1 cellular context compared by ENCODE assay signal in the genomic region with DNA sequence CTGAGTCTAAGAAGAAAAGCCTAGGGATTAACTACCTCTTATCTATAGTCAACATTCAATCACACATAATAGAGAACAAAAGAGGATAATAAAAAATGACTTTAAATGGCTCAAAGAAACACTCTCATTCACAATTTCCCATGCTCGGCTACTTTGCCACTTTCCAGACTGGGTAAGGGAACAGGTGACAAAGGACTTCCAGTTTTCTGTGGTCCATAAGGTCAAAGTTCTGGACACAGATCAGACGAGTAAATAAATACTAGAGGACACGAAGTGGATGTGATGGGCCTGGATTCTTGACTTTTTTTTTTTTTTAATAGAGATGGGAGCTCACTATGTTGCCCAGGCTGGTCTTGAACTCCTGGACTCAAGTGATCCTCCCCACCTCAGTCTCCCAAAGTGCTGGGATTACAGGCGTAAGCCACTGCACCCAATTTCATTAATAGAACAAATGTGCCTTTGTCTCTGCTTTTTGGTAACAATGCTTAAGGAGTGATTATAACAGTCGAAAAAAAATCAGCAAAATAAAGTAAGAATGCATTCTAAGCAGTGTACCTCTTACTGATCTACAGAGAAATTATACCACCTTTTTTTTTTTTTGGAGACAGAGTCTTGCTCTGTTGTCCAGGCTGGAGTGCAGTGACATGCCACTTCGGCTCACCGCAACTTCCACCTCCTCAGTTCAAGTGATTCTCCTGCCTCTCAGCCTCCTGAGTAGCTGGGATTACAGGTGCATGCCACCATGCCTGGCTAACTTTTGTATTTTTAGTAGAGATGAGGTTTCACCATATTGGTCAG.
TF ChIP-seq lines count a peak whose summit lies in the region.

No MANE protein-coding gene starts in this region.

TF ChIP-seq in HepG2, 621 proteins besides CTCF, POLR2A, EP300 and RAD21 (continued from another document and continues in another):
- peak; percentile 76 for TF ChIP-seq ARID5B (CRISPR knock-in tag; IDR thresholded peaks at IDR 0.05)
- TF ChIP-seq MBNL3 (CRISPR knock-in tag; conservative IDR thresholded peaks at IDR 0.05) = no peak
- no peak for TF ChIP-seq ZNF891 (CRISPR knock-in tag; IDR thresholded peaks at IDR 0.05)
- TF ChIP-seq ZNF546 (CRISPR knock-in tag; conservative IDR thresholded peaks at IDR 0.05) = no peak
- TF ChIP-seq CBX2 (IDR thresholded peaks at IDR 0.05; ENCODE audit: low read depth, low read length) = no peak
- no peak for TF ChIP-seq CBX2 (CRISPR knock-in tag; IDR thresholded peaks at IDR 0.05; ENCODE audit: low read depth)
- no peak for TF ChIP-seq NFE2L1 (CRISPR knock-in tag; IDR thresholded peaks at IDR 0.05; ENCODE audit: borderline replicate concordance)
- no peak for TF ChIP-seq AGO1 (IDR thresholded peaks at IDR 0.05; ENCODE audit: low read depth, low read length, poor library complexity, severe bottlenecking)
- TF ChIP-seq PRPF4 (IDR thresholded peaks at IDR 0.05; ENCODE audit: low read depth, low read length, poor library complexity, severe bottlenecking) = no peak
- no peak for TF ChIP-seq ZFP82 (CRISPR knock-in tag; IDR thresholded peaks at IDR 0.05; ENCODE audit: borderline replicate concordance)
- no peak for TF ChIP-seq ZBTB7B (CRISPR knock-in tag; IDR thresholded peaks at IDR 0.05)
- TF ChIP-seq SPEN (CRISPR knock-in tag; IDR thresholded peaks at IDR 0.05; ENCODE audit: low read depth) = no peak
- no peak for TF ChIP-seq ZNF773 (CRISPR knock-in tag; IDR thresholded peaks at IDR 0.05; ENCODE audit: borderline replicate concordance)
- no peak for TF ChIP-seq KDM3A (CRISPR knock-in tag; IDR thresholded peaks at IDR 0.05; ENCODE audit: low read depth)
- TF ChIP-seq ZSCAN9 (CRISPR knock-in tag; IDR thresholded peaks at IDR 0.05; ENCODE audit: borderline replicate concordance) = no peak
- no peak for TF ChIP-seq ZNF589 (CRISPR knock-in tag; conservative IDR thresholded peaks at IDR 0.05)
- TF ChIP-seq HOXA7 (CRISPR knock-in tag; IDR thresholded peaks at IDR 0.05) = no peak
- no peak for TF ChIP-seq ZNF776 (CRISPR knock-in tag; IDR thresholded peaks at IDR 0.05)
- TF ChIP-seq SAP130 (CRISPR knock-in tag; IDR thresholded peaks at IDR 0.05; ENCODE audit: low read depth) = 0 out of 2 replicates have a peak, but pooled peaks have one; percentile 13
- no peak for TF ChIP-seq HMGXB3 (CRISPR knock-in tag; IDR thresholded peaks at IDR 0.05; ENCODE audit: borderline replicate concordance)
- TF ChIP-seq NFKBIZ (CRISPR knock-in tag; IDR thresholded peaks at IDR 0.05) = 0 out of 2 replicates have a peak, but pooled peaks have one; percentile 32
- 0 out of 2 replicates have a peak, but pooled peaks have one; percentile 24 for TF ChIP-seq NCOA2 (CRISPR knock-in tag; IDR thresholded peaks at IDR 0.05)
- no peak for TF ChIP-seq FIP1L1 (IDR thresholded peaks at IDR 0.05; ENCODE audit: borderline replicate concordance, insufficient read depth, low read depth, low read length)
- peak; percentile 54; the same call in 1 of the 2 replicates for TF ChIP-seq HNF4G (IDR thresholded peaks at IDR 0.05; ENCODE audit: borderline replicate concordance, low read depth, low read length)
- no peak; the same call in 1 of the 2 replicates for TF ChIP-seq HNF4G (CRISPR knock-in tag; IDR thresholded peaks at IDR 0.05; ENCODE audit: borderline replicate concordance, low read depth)
- no peak for TF ChIP-seq FOXO1 (CRISPR knock-in tag; IDR thresholded peaks at IDR 0.05)
- TF ChIP-seq, protein P1, sequence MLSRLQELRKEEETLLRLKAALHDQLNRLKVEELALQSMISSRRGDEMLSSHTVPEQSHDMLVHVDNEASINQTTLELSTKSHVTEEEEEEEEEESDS (CRISPR knock-in tag; IDR thresholded peaks at IDR 0.05; ENCODE audit: borderline replicate concordance) = no peak
- TF ChIP-seq ZNF850 (CRISPR knock-in tag; conservative IDR thresholded peaks at IDR 0.05) = no peak
- TF ChIP-seq SRSF9 (IDR thresholded peaks at IDR 0.05; ENCODE audit: borderline replicate concordance, insufficient read depth, low read depth, low read length, poor library complexity, severe bottlenecking) = no peak
- TF ChIP-seq ERF (CRISPR knock-in tag; IDR thresholded peaks at IDR 0.05) = 0 out of 2 replicates have a peak, but pooled peaks have one; percentile 19
- 0 out of 2 replicates have a peak, but pooled peaks have one; percentile 28 for TF ChIP-seq SMYD3 (CRISPR knock-in tag; IDR thresholded peaks at IDR 0.05)
- no peak for TF ChIP-seq ZNF326 (CRISPR knock-in tag; IDR thresholded peaks at IDR 0.05; ENCODE audit: borderline replicate concordance)
- no peak for TF ChIP-seq ZIK1 (CRISPR knock-in tag; IDR thresholded peaks at IDR 0.05; ENCODE audit: borderline replicate concordance, low read depth)
- TF ChIP-seq ZNF839 (CRISPR knock-in tag; IDR thresholded peaks at IDR 0.05; ENCODE audit: borderline replicate concordance) = no peak
- peak; percentile 57 for TF ChIP-seq RARA (CRISPR knock-in tag; IDR thresholded peaks at IDR 0.05)
- TF ChIP-seq ZFP1 (CRISPR knock-in tag; IDR thresholded peaks at IDR 0.05) = no peak
- no peak for TF ChIP-seq TP53 (CRISPR knock-in tag; conservative IDR thresholded peaks at IDR 0.05)
- TF ChIP-seq ZNF724P (CRISPR knock-in tag; IDR thresholded peaks at IDR 0.05; ENCODE audit: borderline replicate concordance) = no peak
- TF ChIP-seq ARID3A (IDR thresholded peaks at IDR 0.05; ENCODE audit: low read depth, low read length) = no peak
- no peak for TF ChIP-seq DNMT1 (CRISPR knock-in tag; IDR thresholded peaks at IDR 0.05)
- TF ChIP-seq, protein P2, sequence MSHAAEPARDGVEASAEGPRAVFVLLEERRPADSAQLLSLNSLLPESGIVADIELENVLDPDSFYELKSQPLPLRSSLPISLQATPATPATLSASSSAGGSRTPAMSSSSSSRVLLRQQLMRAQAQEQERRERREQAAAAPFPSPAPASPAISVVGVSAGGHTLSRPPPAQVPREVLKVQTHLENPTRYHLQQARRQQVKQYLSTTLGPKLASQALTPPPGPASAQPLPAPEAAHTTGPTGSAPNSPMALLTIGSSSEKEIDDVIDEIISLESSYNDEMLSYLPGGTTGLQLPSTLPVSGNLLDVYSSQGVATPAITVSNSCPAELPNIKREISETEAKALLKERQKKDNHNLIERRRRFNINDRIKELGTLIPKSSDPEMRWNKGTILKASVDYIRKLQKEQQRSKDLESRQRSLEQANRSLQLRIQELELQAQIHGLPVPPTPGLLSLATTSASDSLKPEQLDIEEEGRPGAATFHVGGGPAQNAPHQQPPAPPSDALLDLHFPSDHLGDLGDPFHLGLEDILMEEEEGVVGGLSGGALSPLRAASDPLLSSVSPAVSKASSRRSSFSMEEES (CRISPR knock-in tag; IDR thresholded peaks at IDR 0.05) = no peak
- no peak for TF ChIP-seq CEBPZ (IDR thresholded peaks at IDR 0.05; ENCODE audit: low read length)
- no peak for TF ChIP-seq HOXA9 (CRISPR knock-in tag; IDR thresholded peaks at IDR 0.05; ENCODE audit: borderline replicate concordance)
- TF ChIP-seq ZNF253 (CRISPR knock-in tag; IDR thresholded peaks at IDR 0.05; ENCODE audit: borderline replicate concordance) = no peak
- TF ChIP-seq KMT2A (CRISPR knock-in tag; IDR thresholded peaks at IDR 0.05) = no peak
- TF ChIP-seq DNMT3B (CRISPR knock-in tag; conservative IDR thresholded peaks at IDR 0.05) = no peak
- no peak for TF ChIP-seq HMGA1 (CRISPR knock-in tag; conservative IDR thresholded peaks at IDR 0.05)
- TF ChIP-seq SKI (IDR thresholded peaks at IDR 0.05; ENCODE audit: partially characterized antibody) = no peak
- no peak for TF ChIP-seq HOXA5 (CRISPR knock-in tag; IDR thresholded peaks at IDR 0.05)
- TF ChIP-seq RFXANK (CRISPR knock-in tag; IDR thresholded peaks at IDR 0.05) = no peak
- no peak for TF ChIP-seq ZNF747 (CRISPR knock-in tag; IDR thresholded peaks at IDR 0.05; ENCODE audit: borderline replicate concordance)
- TF ChIP-seq ZNF124 (CRISPR knock-in tag; IDR thresholded peaks at IDR 0.05) = no peak
- TF ChIP-seq ELF4 (CRISPR knock-in tag; IDR thresholded peaks at IDR 0.05; ENCODE audit: borderline replicate concordance) = no peak
- no peak for TF ChIP-seq ZNF337 (CRISPR knock-in tag; IDR thresholded peaks at IDR 0.05; ENCODE audit: borderline replicate concordance, low read depth)
